ENCODE assay signal across 8 cellular contexts in the genomic region with DNA sequence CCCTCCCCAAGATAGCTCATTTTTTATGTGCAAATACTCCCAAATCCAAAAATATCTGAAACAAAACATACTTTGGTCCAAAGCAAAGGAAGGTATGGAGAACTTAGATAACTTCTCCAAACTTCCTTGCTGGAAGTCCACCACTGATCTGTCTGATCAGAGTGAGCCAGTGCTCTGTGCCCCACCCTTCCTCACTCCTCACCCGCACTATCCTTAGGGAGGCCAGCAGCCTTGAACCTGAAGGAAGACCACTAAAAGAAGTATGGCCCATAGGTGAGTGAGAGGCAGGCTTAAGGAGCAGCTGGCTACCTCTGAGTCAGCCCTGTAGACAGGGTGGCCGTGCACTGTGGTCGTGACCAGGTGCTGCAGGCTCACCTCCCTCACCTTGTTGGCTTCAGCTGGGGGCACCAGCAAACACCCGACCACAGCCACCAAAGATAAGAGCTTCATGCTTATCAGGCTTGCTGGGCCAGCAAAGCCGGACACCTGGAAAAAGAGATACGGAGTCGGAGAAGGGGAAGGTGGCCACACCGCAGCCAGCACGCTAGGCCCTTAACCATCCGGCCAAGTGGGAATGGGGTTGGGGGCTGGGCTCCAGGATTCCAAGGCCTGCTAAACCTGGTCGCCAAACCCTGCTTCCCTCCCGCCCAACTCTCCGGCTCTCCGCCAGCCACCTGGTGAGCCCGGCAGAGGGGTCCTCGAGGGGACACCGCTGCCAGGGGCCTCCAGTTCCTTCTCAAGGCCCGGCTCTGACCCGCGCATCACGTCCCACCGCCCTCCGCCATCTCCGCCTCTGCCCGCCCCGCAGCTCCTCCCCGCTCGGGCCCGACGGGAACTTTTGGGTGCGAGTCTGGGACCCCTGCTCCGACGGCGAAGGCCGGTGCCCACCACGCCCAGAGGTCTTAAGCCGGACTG. TPM values are rescaled to one million over a fixed set of nuclear protein-coding genes. Genes with fewer than 3 reads are reported as not detected.
DNase-seq lines count a peak whose midpoint lies in the region; ATAC-seq and TF ChIP-seq lines count a peak whose summit lies in the region.

No MANE protein-coding gene starts in this region.

- peak overlapping the region; percentile 66 for H2AFZ ChIP-seq in trophoblast cell (ENCODE audit: insufficient read depth, low read length, poor library complexity)

- H3K9me3 ChIP-seq in T-helper 17 cell (ENCODE audit: control insufficient read depth, low read length, poor library complexity, severe bottlenecking) (no peaks in the 10 kb centered on the region), trophoblast cell (ENCODE audit: insufficient read depth, low read depth, low read length) (no peaks in the 10 kb centered on the region)

- no peak overlapping the region for H3K27ac ChIP-seq in trophoblast cell (ENCODE audit: low read depth, low read length)

- peak overlapping the region; percentile 51 for H2BK12ac ChIP-seq in trophoblast cell (ENCODE audit: low read length)

- H3K27me3 Mint-ChIP-seq in T-helper 17 cell: peaks cover 20% of the 10 kb centered on the region

- peaks cover 13 to 28% of the 10 kb centered on the region in 2 experiments for H3K36me3 ChIP-seq in trophoblast cell (ENCODE audit: control insufficient read depth in 1 of 2, insufficient read depth in 2 of 2, low read length in 2 of 2)

- H3K27me3 ChIP-seq in trophoblast cell (ENCODE audit: insufficient read depth, low read length): no peaks in the 10 kb centered on the region

- peak overlapping the region; percentile 88 for H3K9ac ChIP-seq in trophoblast cell (ENCODE audit: low read length)

- peak overlapping the region; percentile 56 for H4K91ac ChIP-seq in trophoblast cell (ENCODE audit: low read depth, low read length)

- H2AK5ac ChIP-seq in trophoblast cell (ENCODE audit: low read length): peak overlapping the region; percentile 93

- H3K36me3 Mint-ChIP-seq in T-helper 17 cell (ENCODE audit: low read depth): no peaks in the 10 kb centered on the region

- peak overlapping the region; percentile 61 for H4K8ac ChIP-seq in trophoblast cell (ENCODE audit: low read depth, low read length)

- peaks cover 27% of the 10 kb centered on the region for H3K4me1 Mint-ChIP-seq in T-helper 17 cell

- peak overlapping the region; percentile 52 for H2BK5ac ChIP-seq in trophoblast cell (ENCODE audit: low read depth, low read length, poor library complexity)

- peak overlapping the region; percentile 76 for H2BK120ac ChIP-seq in trophoblast cell (ENCODE audit: insufficient read depth, low read length, poor library complexity)

- H4K12ac ChIP-seq in trophoblast cell (ENCODE audit: low read depth, low read length): peak overlapping the region; percentile 60

- no CpG with 5 or more reads among the region's 37 CpGs for WGBS in trophoblast cell (ENCODE audit: extremely low coverage, insufficient coverage, insufficient read length)

- peak overlapping the region; percentile 44 for H3K4ac ChIP-seq in trophoblast cell (ENCODE audit: low read depth, low read length)

- peak overlapping the region; percentile 70 for H3K27ac Mint-ChIP-seq in T-helper 17 cell

- peak overlapping the region; percentile 96 for H3K4me3 Mint-ChIP-seq in T-helper 17 cell

- H3K23ac ChIP-seq in trophoblast cell (ENCODE audit: low read length): no peak overlapping the region

- H3K18ac ChIP-seq in trophoblast cell (ENCODE audit: low read length): peak overlapping the region; percentile 60

- H3K4me2 ChIP-seq in trophoblast cell (ENCODE audit: low read length): peak overlapping the region; percentile 86

- TF ChIP-seq CTCF in fibroblast of the aortic adventitia (IDR thresholded peaks at IDR 0.05; ENCODE audit: insufficient read depth, low read length): no peak

- H3K79me2 ChIP-seq in trophoblast cell (ENCODE audit: control insufficient read depth, insufficient read depth, low read length, poor library complexity): peaks cover 11% of the 10 kb centered on the region

- DNase-seq in NCI-H510A treated with DMSO at 0.1 percent for 48 hours (lab: John Stamatoyannopoulos, UW) (peak; percentile 49), NCI-H510A (lab: John Stamatoyannopoulos, UW) (no peak), T-helper 17 cell (no peak), fibroblast of the aortic adventitia (ENCODE audit: low read depth) (no peak), trophoblast cell (peak in 1 of 2 donors; percentile 37), foreskin melanocyte (no peak)

- H3K4me3 ChIP-seq in fibroblast of the aortic adventitia (ENCODE audit: low read depth, low read length) (peak overlapping the region; percentile 85), trophoblast cell (ENCODE audit: low read depth, low read length) (peak overlapping the region; percentile 86)

- peak overlapping the region; percentile 88 for H3K14ac ChIP-seq in trophoblast cell (ENCODE audit: low read length)

- ATAC-seq in GM21423 (IDR thresholded peaks at IDR 0.05; ENCODE audit: unreplicated experiment): peak; percentile 71
- ATAC-seq in HG03571 (IDR thresholded peaks at IDR 0.05; ENCODE audit: unreplicated experiment): peak; percentile 61
- peak; percentile 81 for ATAC-seq in T-helper 17 cell

- peaks cover 14% of the 10 kb centered on the region for H3K79me1 ChIP-seq in trophoblast cell (ENCODE audit: low read length)

- peaks cover 9 to 10% of the 10 kb centered on the region in 2 experiments for H3K4me1 ChIP-seq in trophoblast cell (ENCODE audit: control insufficient read depth in 1 of 2, insufficient read depth in 2 of 2, low read length in 2 of 2)

RNA-seq across cellular contexts. Expression of gene TMEM9, which starts 0.5 kb away (rescaled TPM):
- total RNA-seq in T-helper 17 cell (10 to 100 TPM; 13.0 to 13.1 TPM), fibroblast of the aortic adventitia (ENCODE audit: low replicate concordance) (24.0 and 35.1 TPM in 2 replicates)
- 56.8 and 61.8 TPM in 2 replicates for polyA plus RNA-seq in trophoblast cell (2013)

RNA-seq across cellular contexts. Expression of gene ASCL5, which starts 26.7 kb away (rescaled TPM):
- total RNA-seq in T-helper 17 cell (under 1 TPM in 1 of 2 donors, not detected in 1; 0.27 TPM), fibroblast of the aortic adventitia (ENCODE audit: low replicate concordance) (not detected in 2 replicates)
- polyA plus RNA-seq in trophoblast cell (2013): 0.04 and 0.05 TPM in 2 replicates

RNA-seq across cellular contexts. Expression of gene IGFN1, which starts 36.9 kb away (rescaled TPM):
- not detected for total RNA-seq in T-helper 17 cell
- under 0.01 and 0.74 TPM in 2 replicates for total RNA-seq in fibroblast of the aortic adventitia (ENCODE audit: low replicate concordance)
- polyA plus RNA-seq in trophoblast cell (2013): 0.04 and 0.10 TPM in 2 replicates

RNA-seq across cellular contexts. Expression of gene CACNA1S, which starts 41.5 kb away (rescaled TPM):
- not detected for total RNA-seq in T-helper 17 cell
- not detected in 2 replicates for total RNA-seq in fibroblast of the aortic adventitia (ENCODE audit: low replicate concordance)
- polyA plus RNA-seq in trophoblast cell (2013): 0.03 and 0.04 TPM in 2 replicates
